In genomic region chr3:126683069-126683468, GRCh38 we compare ENCODE assay signal across 29 cellular contexts.
"Had no signal": no experiment of that assay in that cellular context is flagged by ENCODE, and none has a peak within 500 bp of the region (broad histone marks: within the 10 kb centered on the region; RNA-seq: fewer than 3 reads in every experiment).

No MANE protein-coding gene starts in this region.

- DNase-seq: naive thymus-derived CD8-positive, alpha-beta T cell; nephron progenitor cell; pancreas; psoas muscle; right cardiac atrium; right lobe of liver; sigmoid colon; small intestine; stimulated activated CD4-positive, alpha-beta T cell treated with anti-CD3 and anti-CD28 coated beads, Interleukin-12 subunit alpha, Interleukin-12 subunit beta, amount 100 ng/mL, for 4 hours; stimulated activated CD4-positive, alpha-beta T cell treated with anti-CD3 and anti-CD28 coated beads, Interleukin-1b, Interleukin-23, amount 100 ng/mL, for 48 hours; stimulated activated CD4-positive, alpha-beta T cell treated with anti-CD3 and anti-CD28 coated beads, Interleukin-4, amount 100 ng/mL, for 1 hour; stimulated activated CD4-positive, alpha-beta T cell treated with anti-CD3 and anti-CD28 coated beads, Interleukin-4, amount 100 ng/mL, for 4 hours; stimulated activated CD8-positive, alpha-beta memory T cell treated with anti-CD3 and anti-CD28 coated beads, Interleukin-4, amount 100 ng/mL, for 48 hours; stimulated activated naive CD4-positive, alpha-beta T cell; stimulated activated naive CD8-positive, alpha-beta T cell treated with anti-CD3 and anti-CD28 coated beads, Interleukin-15, amount 100 ng/mL, for 72 hours; stimulated activated naive CD8-positive, alpha-beta T cell treated with anti-CD3 and anti-CD28 coated beads, Interleukin-15, Interleukin-2, amounts not matched to agents 100 U/mL and 50 U/mL, for 24 hours; substantia nigra; testis; thyroid gland; trophoblast cell; upper lobe of left lung had no signal

- H3K4me1 ChIP-seq: pancreas, psoas muscle, right lobe of liver had no signal

- H3K36me3 ChIP-seq: neutrophil, pancreas, right lobe of liver, sigmoid colon, suprapubic skin, thyroid gland, tibial nerve, upper lobe of left lung, vagina had no signal

- H3K4me3 Mint-ChIP-seq: naive thymus-derived CD8-positive, alpha-beta T cell; natural killer cell treated with Interleukin-12 subunit alpha and Interleukin-12 subunit beta and Interleukin-15 and Interleukin-18, amount 100 ng/mL, for 72 hours; nephron progenitor cell; neural crest cell; stimulated activated memory B cell treated with anti-CD40 and anti-IgM and Interleukin-4, amounts not matched to agents 10 μg/mL and 1 μg/mL and 100 μg/mL, for 72 hours; stimulated activated naive CD8-positive, alpha-beta T cell treated with anti-CD3 and anti-CD28 coated beads, Interleukin-15, amount 100 ng/mL, for 72 hours had no signal

- H3K4me3 ChIP-seq: pancreas, psoas muscle, right lobe of liver, sigmoid colon, suprapubic skin, testis, thyroid gland, tibial nerve, upper lobe of left lung, vagina had no signal

- H3K27ac ChIP-seq: neutrophil, pancreas, psoas muscle, right lobe of liver, sigmoid colon, suprapubic skin, testis, thyroid gland, tibial nerve, upper lobe of left lung, vagina had no signal

- H3K9me3 ChIP-seq: neutrophil, pancreas, psoas muscle, right lobe of liver, sigmoid colon, suprapubic skin, testis, thyroid gland, tibial nerve, upper lobe of left lung, vagina had no signal

- ATAC-seq: naive thymus-derived CD8-positive, alpha-beta T cell; natural killer cell treated with Interleukin-12 subunit alpha and Interleukin-12 subunit beta and Interleukin-15 and Interleukin-18, amount 100 ng/mL, for 72 hours; pancreas; psoas muscle; right cardiac atrium; right lobe of liver; stimulated activated memory B cell treated with anti-CD40 and anti-IgM and Interleukin-4, amounts not matched to agents 10 μg/mL and 1 μg/mL and 100 μg/mL, for 72 hours; stimulated activated naive CD8-positive, alpha-beta T cell treated with anti-CD3 and anti-CD28 coated beads, Interleukin-15, amount 100 ng/mL, for 72 hours; stimulated activated naive CD8-positive, alpha-beta T cell treated with anti-CD3 and anti-CD28 coated beads, Interleukin-15, Interleukin-2, amounts not matched to agents 100 U/mL and 50 U/mL, for 24 hours had no signal

- H3K27me3 ChIP-seq: pancreas, right lobe of liver, testis, thyroid gland, upper lobe of left lung, vagina had no signal

- H3K9me3 Mint-ChIP-seq: naive thymus-derived CD8-positive, alpha-beta T cell; natural killer cell treated with Interleukin-12 subunit alpha and Interleukin-12 subunit beta and Interleukin-15 and Interleukin-18, amount 100 ng/mL, for 72 hours; nephron progenitor cell; neural crest cell; stimulated activated memory B cell treated with anti-CD40 and anti-IgM and Interleukin-4, amounts not matched to agents 10 μg/mL and 1 μg/mL and 100 μg/mL, for 72 hours; stimulated activated naive CD8-positive, alpha-beta T cell treated with anti-CD3 and anti-CD28 coated beads, Interleukin-15, amount 100 ng/mL, for 72 hours had no signal

- H3K27ac Mint-ChIP-seq: naive thymus-derived CD8-positive, alpha-beta T cell; natural killer cell treated with Interleukin-12 subunit alpha and Interleukin-12 subunit beta and Interleukin-15 and Interleukin-18, amount 100 ng/mL, for 72 hours; nephron progenitor cell; stimulated activated memory B cell treated with anti-CD40 and anti-IgM and Interleukin-4, amounts not matched to agents 10 μg/mL and 1 μg/mL and 100 μg/mL, for 72 hours had no signal

- FAIRE-seq: pancreas, small intestine, urothelium cell line had no signal

- H3K36me3 Mint-ChIP-seq: naive thymus-derived CD8-positive, alpha-beta T cell; natural killer cell treated with Interleukin-12 subunit alpha and Interleukin-12 subunit beta and Interleukin-15 and Interleukin-18, amount 100 ng/mL, for 72 hours; stimulated activated memory B cell treated with anti-CD40 and anti-IgM and Interleukin-4, amounts not matched to agents 10 μg/mL and 1 μg/mL and 100 μg/mL, for 72 hours had no signal
